In the genomic region with DNA sequence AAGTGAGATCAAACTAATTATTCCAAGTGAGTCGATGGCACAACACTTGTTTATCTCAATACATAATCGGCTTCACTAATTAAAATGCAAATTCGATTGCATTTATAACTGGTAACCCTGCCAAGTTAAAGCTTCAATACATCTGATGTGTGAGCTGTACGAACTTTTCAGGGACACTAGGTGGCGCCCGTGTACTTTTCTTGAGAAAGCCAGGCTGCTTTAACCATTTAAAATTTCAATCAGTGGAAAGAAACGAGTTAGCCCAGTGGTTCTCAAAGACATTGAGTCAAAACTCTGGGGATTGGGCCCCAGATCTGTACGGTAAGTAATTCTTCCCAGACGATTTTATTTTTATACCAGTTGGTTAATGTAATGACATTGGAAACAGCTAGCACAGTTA, we compare ENCODE assay signal across 8 cellular contexts.
DNase-seq lines count a peak whose midpoint lies in the region; ATAC-seq and TF ChIP-seq lines count a peak whose summit lies in the region.

No MANE protein-coding gene starts in this region.

- no peaks in the 10 kb centered on the region for H3K27me3 ChIP-seq in lung (ENCODE audit: control insufficient read depth, insufficient read depth)

- H3K27ac ChIP-seq in coronary artery (no peak overlapping the region), lung (ENCODE audit: low read depth in 1 of 2, low read length in 1 of 2) (no peak overlapping the region)

- DNase-seq in GM10248 (ENCODE audit: extremely low spot score) (peak; percentile 52), NCI-H460 (ENCODE audit: extremely low read depth, low read depth) (peak; percentile 70), coronary artery (ENCODE audit: low spot score) (no peak), lung (ENCODE audit: low spot score) (peak; percentile 45)
- DNase-seq in activated CD4-positive, alpha-beta T cell treated with anti-CD3 and anti-CD28 coated beads for 24 hours (ENCODE audit: low read depth in 2 of 2) = peak; percentile 19 to 30
- peak; percentile 4 for DNase-seq in stimulated activated CD8-positive, alpha-beta memory T cell treated with anti-CD3 and anti-CD28 coated beads, Interleukin-4, amount 100 ng/mL, for 24 hours (ENCODE audit: low read depth)

- ATAC-seq in HG03378 (IDR thresholded peaks at IDR 0.05; ENCODE audit: unreplicated experiment) (peak; percentile 48), lung (ENCODE audit: insufficient read depth, low FRiP score) (no peak), GM21515 (IDR thresholded peaks at IDR 0.05; ENCODE audit: unreplicated experiment) (no peak)

- no peaks in the 10 kb centered on the region for H3K36me3 ChIP-seq in lung (ENCODE audit: control insufficient read depth in 2 of 2, insufficient read depth in 2 of 2, low read length in 2 of 2)

- H3K4me1 ChIP-seq in lung (ENCODE audit: control insufficient read depth in 2 of 2, insufficient read depth in 2 of 2, low read length in 2 of 2) = no peaks in the 10 kb centered on the region

- H3K9me3 ChIP-seq in lung (ENCODE audit: control insufficient read depth in 2 of 2, insufficient read depth in 1 of 2, low read length in 1 of 2) = no peaks in the 10 kb centered on the region

- WGBS in lung, 2 donors = 2 to 4% methylated on average over 9 of the region's 9 CpGs

- CTCF ChIA-PET in GM10248 (lab: Yijun Ruan, JAX) = interaction anchor here (0.7 to 4.0 kb wide), 40 partner anchors 8 to 1935 kb away, joined by 3 to 62 read pairs (median 5); no protein-coding TSS in a partner anchor

- TF ChIP-seq CTCF in GM10248 (IDR thresholded peaks at IDR 0.05; ENCODE audit: control extremely low read depth, extremely low read depth, low read depth, missing control alignments) (peak; percentile 68), coronary artery (IDR thresholded peaks at IDR 0.05) (peak; percentile 75), lung (IDR thresholded peaks at IDR 0.05; ENCODE audit: control extremely low read depth, extremely low read depth) (peak; percentile 59)

- H3K4me3 ChIP-seq in coronary artery (no peak overlapping the region), lung (no peak overlapping the region)

- POLR2A ChIA-PET in GM10248 (lab: Yijun Ruan, JAX) = no interaction called here
